9 cellular contexts compared by ENCODE assay signal in the genomic region with DNA sequence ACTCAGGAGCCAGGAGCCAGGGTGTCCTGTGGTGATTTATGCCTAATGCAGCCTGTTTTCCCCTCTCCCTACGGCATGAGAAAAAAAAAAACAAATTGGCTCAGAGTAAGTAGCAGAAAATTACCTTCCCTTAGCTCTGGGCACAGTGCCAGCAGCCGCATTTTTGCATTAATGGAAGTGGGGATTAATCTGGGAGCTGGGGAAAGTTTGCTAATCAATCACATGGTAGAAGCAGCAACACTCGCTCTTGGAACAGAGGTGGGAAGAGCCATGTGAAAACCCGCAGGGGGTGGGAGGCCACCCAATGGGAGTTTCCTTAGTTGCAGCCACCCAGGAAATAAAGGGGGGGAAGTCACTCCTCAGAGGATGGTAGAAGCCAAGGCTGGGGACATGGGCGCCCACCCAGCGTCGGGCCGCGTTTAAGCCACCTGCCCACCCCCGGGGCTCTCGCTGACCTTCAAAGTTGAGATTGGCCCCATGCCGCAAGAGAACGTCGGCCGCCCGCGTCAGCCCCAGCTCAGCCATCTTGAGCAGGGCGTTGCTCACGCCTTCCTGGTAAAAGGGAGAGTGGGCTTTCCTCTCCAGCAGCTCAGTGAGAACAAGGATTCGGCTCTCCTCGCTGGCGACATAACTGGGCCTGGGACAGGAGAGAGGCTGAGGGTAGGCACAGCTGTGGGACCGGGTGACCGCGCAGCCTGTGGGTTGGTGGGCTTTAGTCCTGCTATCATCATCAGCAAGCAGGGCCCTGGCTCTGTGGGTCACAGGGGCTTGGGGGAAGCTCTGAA. TPM values are rescaled to one million over a fixed set of nuclear protein-coding genes. Genes with fewer than 3 reads are reported as not detected.
DNase-seq lines count a peak whose midpoint lies in the region; ATAC-seq and TF ChIP-seq lines count a peak whose summit lies in the region.
"Had no signal": no experiment of that assay in that cellular context is flagged by ENCODE, and none has a peak within 500 bp of the region (broad histone marks: within the 10 kb centered on the region; RNA-seq: fewer than 3 reads in every experiment).

No MANE protein-coding gene starts in this region.

- peak overlapping the region; percentile 97 for H3K4me3 ChIP-seq in BE2C (ENCODE audit: low read depth, low read length)
- H3K4me3 ChIP-seq in Jurkat, Clone E6-1 (ENCODE audit: low read length) = peak overlapping the region; percentile 88

- no peak for ATAC-seq in activated CD8-positive, alpha-beta T cell treated with anti-CD3 and anti-CD28 coated beads, Interleukin-2, amount 10 ng/mL, durations not matched to agents 7 days and 5 days
- ATAC-seq in GM19023 (IDR thresholded peaks at IDR 0.05; ENCODE audit: unreplicated experiment) = no peak

- no peaks in the 10 kb centered on the region for H3K27me3 ChIP-seq in BE2C

- peaks cover 10% of the 10 kb centered on the region for H3K4me1 ChIP-seq in BE2C

- no peak for TF ChIP-seq CTCF in BE2C (IDR thresholded peaks at IDR 0.05; ENCODE audit: low read depth, low read length)

- H3K4me3 Mint-ChIP-seq in activated CD8-positive, alpha-beta T cell treated with anti-CD3 and anti-CD28 coated beads, Interleukin-2, amount 10 ng/mL, durations not matched to agents 7 days and 5 days = peak overlapping the region; percentile 83

- H3K4me1 Mint-ChIP-seq in activated CD8-positive, alpha-beta T cell treated with anti-CD3 and anti-CD28 coated beads, Interleukin-2, amount 10 ng/mL, durations not matched to agents 7 days and 5 days (ENCODE audit: low read depth) = peaks cover 19% of the 10 kb centered on the region

- no peaks in the 10 kb centered on the region for H3K9me3 ChIP-seq in BE2C

- H3K36me3 Mint-ChIP-seq in activated CD8-positive, alpha-beta T cell treated with anti-CD3 and anti-CD28 coated beads, Interleukin-2, amount 10 ng/mL, durations not matched to agents 7 days and 5 days (ENCODE audit: low read depth) = peaks cover 14% of the 10 kb centered on the region

- H3K27me3 Mint-ChIP-seq in activated CD8-positive, alpha-beta T cell treated with anti-CD3 and anti-CD28 coated beads, Interleukin-2, amount 10 ng/mL, durations not matched to agents 7 days and 5 days (ENCODE audit: low read depth) = no peaks in the 10 kb centered on the region

- no peaks in the 10 kb centered on the region for H3K9me3 Mint-ChIP-seq in activated CD8-positive, alpha-beta T cell treated with anti-CD3 and anti-CD28 coated beads, Interleukin-2, amount 10 ng/mL, durations not matched to agents 7 days and 5 days (ENCODE audit: insufficient read depth)

- POLR2A ChIA-PET in activated CD8-positive, alpha-beta T cell treated with anti-CD3 and anti-CD28 coated beads, Interleukin-2, amount 10 ng/mL, durations not matched to agents 7 days and 5 days (lab: Charles Lee) = interaction anchor here (1.0 to 1.3 kb wide), 4 partner anchors 10 to 15 kb away, joined by 3 to 4 read pairs (median 3); partner anchors contain the start of gene NTMT1

- CTCF ChIA-PET in activated CD8-positive, alpha-beta T cell treated with anti-CD3 and anti-CD28 coated beads, Interleukin-2, amount 10 ng/mL, durations not matched to agents 7 days and 5 days (lab: Charles Lee) = interaction anchor here (1.2 to 7.9 kb wide), 6 partner anchors 14 to 511 kb away, joined by 3 to 75 read pairs (median 4); partner anchors contain the start of gene NTMT1

- DNase-seq in BE2C (peak; percentile 81), iris pigment epithelial cell (ENCODE audit: low read depth) (peak; percentile 70), mucosa of gallbladder (ENCODE audit: low spot score) (no peak), NCI-H774 (lab: John Stamatoyannopoulos, UW) (no peak)
- DNase-seq in Jurkat, Clone E6-1 (ENCODE audit: low read depth, low spot score) = no peak
- DNase-seq in activated CD8-positive, alpha-beta T cell treated with anti-CD3 and anti-CD28 coated beads, Interleukin-2, amount 10 ng/mL, durations not matched to agents 7 days and 5 days = no peak
- no peak for DNase-seq in activated effector memory CD4-positive, alpha-beta T cell treated with Interleukin-2 at 50 U/mL for 16 hours

- H3K36me3 ChIP-seq in BE2C = peaks cover 36% of the 10 kb centered on the region

- H3K27ac Mint-ChIP-seq in activated CD8-positive, alpha-beta T cell treated with anti-CD3 and anti-CD28 coated beads, Interleukin-2, amount 10 ng/mL, durations not matched to agents 7 days and 5 days = no peak overlapping the region

RNA-seq across cellular contexts. Expression of gene ASB6, which starts 1.7 kb away (rescaled TPM):
- 87.7 TPM for polyA plus RNA-seq in BE2C (2012; ENCODE audit: insufficient read depth, insufficient read length, low read depth)
- polyA plus RNA-seq in Jurkat, Clone E6-1 (2012; ENCODE audit: insufficient read depth, insufficient read length) = 21.3 TPM
- total RNA-seq in activated CD8-positive, alpha-beta T cell treated with anti-CD3 and anti-CD28 coated beads, Interleukin-2, amount 10 ng/mL, durations not matched to agents 7 days and 5 days = 10 to 100 TPM; 25.4 to 27.7 TPM
- total RNA-seq in mucosa of gallbladder = 21.0 TPM

RNA-seq across cellular contexts. Expression of gene NTMT1, which starts 14.3 kb away (rescaled TPM):
- 227 TPM for polyA plus RNA-seq in BE2C (2012; ENCODE audit: insufficient read depth, insufficient read length, low read depth)
- 68.4 TPM for polyA plus RNA-seq in Jurkat, Clone E6-1 (2012; ENCODE audit: insufficient read depth, insufficient read length)
- total RNA-seq in activated CD8-positive, alpha-beta T cell treated with anti-CD3 and anti-CD28 coated beads, Interleukin-2, amount 10 ng/mL, durations not matched to agents 7 days and 5 days = 10 to 100 TPM; 36.2 to 39.2 TPM
- total RNA-seq in mucosa of gallbladder = 45.1 TPM

RNA-seq across cellular contexts. Expression of gene C9orf50, which starts 19.4 kb away (rescaled TPM):
- not detected for polyA plus RNA-seq in BE2C (2012; ENCODE audit: insufficient read depth, insufficient read length, low read depth)
- polyA plus RNA-seq in Jurkat, Clone E6-1 (2012; ENCODE audit: insufficient read depth, insufficient read length) = not detected
- total RNA-seq in activated CD8-positive, alpha-beta T cell treated with anti-CD3 and anti-CD28 coated beads, Interleukin-2, amount 10 ng/mL, durations not matched to agents 7 days and 5 days = not detected
- total RNA-seq in mucosa of gallbladder = 1.0 TPM
- polyA plus RNA-seq: lung had no signal

RNA-seq across cellular contexts. Expression of gene PRRX2, which starts 25.2 kb away (rescaled TPM):
- polyA plus RNA-seq in BE2C (2012; ENCODE audit: insufficient read depth, insufficient read length, low read depth) = not detected
- not detected for polyA plus RNA-seq in Jurkat, Clone E6-1 (2012; ENCODE audit: insufficient read depth, insufficient read length)
- under 1 TPM in 1 of 2 experiments, not detected in 1; 0.21 TPM for total RNA-seq in activated CD8-positive, alpha-beta T cell treated with anti-CD3 and anti-CD28 coated beads, Interleukin-2, amount 10 ng/mL, durations not matched to agents 7 days and 5 days
- total RNA-seq in mucosa of gallbladder = 1.5 TPM

Comparison
In these comparisons a context has a peak if more than half of its experiments do, and no peak if none do; other contexts are left out.
1. DNase-seq: peak in BE2C (single experiment) and iris pigment epithelial cell (single experiment); none in Jurkat, Clone E6-1 (single experiment), activated CD8-positive, alpha-beta T cell treated with anti-CD3 and anti-CD28 coated beads, Interleukin-2, amount 10 ng/mL, durations not matched to agents 7 days and 5 days (single experiment), activated effector memory CD4-positive, alpha-beta T cell treated with Interleukin-2 at 50 U/mL for 16 hours (single experiment), mucosa of gallbladder (single experiment) and NCI-H774 (single experiment).